Comparison of ENCODE assay signal across 1 cellular context in the genomic region with DNA sequence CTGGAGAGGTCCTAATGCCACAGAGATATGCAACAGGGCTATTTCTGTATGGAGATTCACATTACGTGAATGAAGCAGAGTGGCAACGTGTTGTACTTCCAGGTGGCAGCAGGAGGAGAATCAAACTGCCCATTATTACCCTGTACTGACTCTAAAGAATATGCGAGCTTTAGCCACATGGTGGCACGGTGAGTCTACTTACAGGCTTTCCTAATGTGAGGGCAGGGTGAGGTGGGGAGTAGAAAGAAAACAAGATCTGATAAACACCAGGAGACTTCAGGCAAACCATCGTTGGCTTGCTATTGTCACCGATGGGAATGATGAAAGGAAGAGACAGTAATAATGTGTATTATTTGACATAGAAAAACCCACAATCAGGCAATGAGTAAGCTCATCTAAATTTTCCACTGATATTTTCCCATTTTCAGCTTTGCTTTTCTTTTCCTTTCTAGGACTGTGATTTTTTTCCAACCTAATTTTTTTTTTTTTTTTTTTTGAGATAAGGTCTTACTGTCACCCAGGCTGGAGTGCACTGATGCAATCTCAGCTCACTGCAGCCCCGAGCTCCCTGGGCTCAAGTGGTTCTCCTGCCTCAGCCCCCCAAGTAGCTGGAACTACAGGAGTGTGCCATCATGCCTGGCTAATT.
TF ChIP-seq lines count a peak whose summit lies in the region.

No MANE protein-coding gene starts in this region.

TF ChIP-seq in HepG2, 621 proteins besides CTCF, POLR2A, EP300 and RAD21 (continued from another document and continues in another):
- TF ChIP-seq, protein P1, sequence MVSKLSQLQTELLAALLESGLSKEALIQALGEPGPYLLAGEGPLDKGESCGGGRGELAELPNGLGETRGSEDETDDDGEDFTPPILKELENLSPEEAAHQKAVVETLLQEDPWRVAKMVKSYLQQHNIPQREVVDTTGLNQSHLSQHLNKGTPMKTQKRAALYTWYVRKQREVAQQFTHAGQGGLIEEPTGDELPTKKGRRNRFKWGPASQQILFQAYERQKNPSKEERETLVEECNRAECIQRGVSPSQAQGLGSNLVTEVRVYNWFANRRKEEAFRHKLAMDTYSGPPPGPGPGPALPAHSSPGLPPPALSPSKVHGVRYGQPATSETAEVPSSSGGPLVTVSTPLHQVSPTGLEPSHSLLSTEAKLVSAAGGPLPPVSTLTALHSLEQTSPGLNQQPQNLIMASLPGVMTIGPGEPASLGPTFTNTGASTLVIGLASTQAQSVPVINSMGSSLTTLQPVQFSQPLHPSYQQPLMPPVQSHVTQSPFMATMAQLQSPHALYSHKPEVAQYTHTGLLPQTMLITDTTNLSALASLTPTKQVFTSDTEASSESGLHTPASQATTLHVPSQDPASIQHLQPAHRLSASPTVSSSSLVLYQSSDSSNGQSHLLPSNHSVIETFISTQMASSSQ (IDR thresholded peaks at IDR 0.05; ENCODE audit: low read depth), result no peak
- TF ChIP-seq, protein P1 (CRISPR knock-in tag; IDR thresholded peaks at IDR 0.05; ENCODE audit: borderline replicate concordance), result no peak
- TF ChIP-seq PRMT3 (CRISPR knock-in tag; IDR thresholded peaks at IDR 0.05; ENCODE audit: borderline replicate concordance, low read depth), result no peak
- TF ChIP-seq, protein P2, sequence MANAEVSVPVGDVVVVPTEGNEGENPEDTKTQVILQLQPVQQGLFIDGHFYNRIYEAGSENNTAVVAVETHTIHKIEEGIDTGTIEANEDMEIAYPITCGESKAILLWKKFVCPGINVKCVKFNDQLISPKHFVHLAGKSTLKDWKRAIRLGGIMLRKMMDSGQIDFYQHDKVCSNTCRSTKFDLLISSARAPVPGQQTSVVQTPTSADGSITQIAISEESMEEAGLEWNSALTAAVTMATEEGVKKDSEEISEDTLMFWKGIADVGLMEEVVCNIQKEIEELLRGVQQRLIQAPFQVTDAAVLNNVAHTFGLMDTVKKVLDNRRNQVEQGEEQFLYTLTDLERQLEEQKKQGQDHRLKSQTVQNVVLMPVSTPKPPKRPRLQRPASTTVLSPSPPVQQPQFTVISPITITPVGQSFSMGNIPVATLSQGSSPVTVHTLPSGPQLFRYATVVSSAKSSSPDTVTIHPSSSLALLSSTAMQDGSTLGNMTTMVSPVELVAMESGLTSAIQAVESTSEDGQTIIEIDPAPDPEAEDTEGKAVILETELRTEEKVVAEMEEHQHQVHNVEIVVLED (CRISPR knock-in tag; IDR thresholded peaks at IDR 0.05; ENCODE audit: borderline replicate concordance), result 0 out of 2 replicates have a peak, but pooled peaks have one; percentile 43
- TF ChIP-seq GFI1 (CRISPR knock-in tag; IDR thresholded peaks at IDR 0.05; ENCODE audit: borderline replicate concordance), result 0 out of 2 replicates have a peak, but pooled peaks have one; percentile 29
- TF ChIP-seq RAD51 (IDR thresholded peaks at IDR 0.05; ENCODE audit: borderline replicate concordance), result no peak
- TF ChIP-seq FOXP1 (IDR thresholded peaks at IDR 0.05), result no peak
- peak; percentile 48; the same call in 1 of the 2 replicates for TF ChIP-seq FOXP1 (CRISPR knock-in tag; IDR thresholded peaks at IDR 0.05)
- TF ChIP-seq, protein P3, sequence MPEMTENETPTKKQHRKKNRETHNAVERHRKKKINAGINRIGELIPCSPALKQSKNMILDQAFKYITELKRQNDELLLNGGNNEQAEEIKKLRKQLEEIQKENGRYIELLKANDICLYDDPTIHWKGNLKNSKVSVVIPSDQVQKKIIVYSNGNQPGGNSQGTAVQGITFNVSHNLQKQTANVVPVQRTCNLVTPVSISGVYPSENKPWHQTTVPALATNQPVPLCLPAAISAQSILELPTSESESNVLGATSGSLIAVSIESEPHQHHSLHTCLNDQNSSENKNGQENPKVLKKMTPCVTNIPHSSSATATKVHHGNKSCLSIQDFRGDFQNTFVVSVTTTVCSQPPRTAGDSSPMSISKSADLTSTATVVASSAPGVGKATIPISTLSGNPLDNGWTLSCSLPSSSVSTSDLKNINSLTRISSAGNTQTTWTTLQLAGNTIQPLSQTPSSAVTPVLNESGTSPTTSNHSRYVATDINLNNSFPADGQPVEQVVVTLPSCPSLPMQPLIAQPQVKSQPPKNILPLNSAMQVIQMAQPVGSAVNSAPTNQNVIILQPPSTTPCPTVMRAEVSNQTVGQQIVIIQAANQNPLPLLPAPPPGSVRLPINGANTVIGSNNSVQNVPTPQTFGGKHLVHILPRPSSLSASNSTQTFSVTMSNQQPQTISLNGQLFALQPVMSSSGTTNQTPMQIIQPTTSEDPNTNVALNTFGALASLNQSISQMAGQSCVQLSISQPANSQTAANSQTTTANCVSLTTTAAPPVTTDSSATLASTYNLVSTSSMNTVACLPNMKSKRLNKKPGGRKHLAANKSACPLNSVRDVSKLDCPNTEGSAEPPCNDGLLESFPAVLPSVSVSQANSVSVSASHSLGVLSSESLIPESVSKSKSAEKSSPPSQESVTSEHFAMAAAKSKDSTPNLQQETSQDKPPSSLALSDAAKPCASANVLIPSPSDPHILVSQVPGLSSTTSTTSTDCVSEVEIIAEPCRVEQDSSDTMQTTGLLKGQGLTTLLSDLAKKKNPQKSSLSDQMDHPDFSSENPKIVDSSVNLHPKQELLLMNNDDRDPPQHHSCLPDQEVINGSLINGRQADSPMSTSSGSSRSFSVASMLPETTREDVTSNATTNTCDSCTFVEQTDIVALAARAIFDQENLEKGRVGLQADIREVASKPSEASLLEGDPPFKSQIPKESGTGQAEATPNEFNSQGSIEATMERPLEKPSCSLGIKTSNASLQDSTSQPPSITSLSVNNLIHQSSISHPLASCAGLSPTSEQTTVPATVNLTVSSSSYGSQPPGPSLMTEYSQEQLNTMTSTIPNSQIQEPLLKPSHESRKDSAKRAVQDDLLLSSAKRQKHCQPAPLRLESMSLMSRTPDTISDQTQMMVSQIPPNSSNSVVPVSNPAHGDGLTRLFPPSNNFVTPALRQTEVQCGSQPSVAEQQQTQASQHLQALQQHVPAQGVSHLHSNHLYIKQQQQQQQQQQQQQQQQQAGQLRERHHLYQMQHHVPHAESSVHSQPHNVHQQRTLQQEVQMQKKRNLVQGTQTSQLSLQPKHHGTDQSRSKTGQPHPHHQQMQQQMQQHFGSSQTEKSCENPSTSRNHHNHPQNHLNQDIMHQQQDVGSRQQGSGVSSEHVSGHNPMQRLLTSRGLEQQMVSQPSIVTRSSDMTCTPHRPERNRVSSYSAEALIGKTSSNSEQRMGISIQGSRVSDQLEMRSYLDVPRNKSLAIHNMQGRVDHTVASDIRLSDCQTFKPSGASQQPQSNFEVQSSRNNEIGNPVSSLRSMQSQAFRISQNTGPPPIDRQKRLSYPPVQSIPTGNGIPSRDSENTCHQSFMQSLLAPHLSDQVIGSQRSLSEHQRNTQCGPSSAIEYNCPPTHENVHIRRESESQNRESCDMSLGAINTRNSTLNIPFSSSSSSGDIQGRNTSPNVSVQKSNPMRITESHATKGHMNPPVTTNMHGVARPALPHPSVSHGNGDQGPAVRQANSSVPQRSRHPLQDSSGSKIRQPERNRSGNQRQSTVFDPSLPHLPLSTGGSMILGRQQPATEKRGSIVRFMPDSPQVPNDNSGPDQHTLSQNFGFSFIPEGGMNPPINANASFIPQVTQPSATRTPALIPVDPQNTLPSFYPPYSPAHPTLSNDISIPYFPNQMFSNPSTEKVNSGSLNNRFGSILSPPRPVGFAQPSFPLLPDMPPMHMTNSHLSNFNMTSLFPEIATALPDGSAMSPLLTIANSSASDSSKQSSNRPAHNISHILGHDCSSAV (CRISPR knock-in tag; IDR thresholded peaks at IDR 0.05; ENCODE audit: borderline replicate concordance), result no peak
- TF ChIP-seq TAF15 (IDR thresholded peaks at IDR 0.05; ENCODE audit: low read depth, low read length, poor library complexity, severe bottlenecking), result no peak
- TF ChIP-seq GATAD1 (CRISPR knock-in tag; IDR thresholded peaks at IDR 0.05), result no peak
- TF ChIP-seq NRL (CRISPR knock-in tag; IDR thresholded peaks at IDR 0.05; ENCODE audit: borderline replicate concordance), result no peak
- TF ChIP-seq FOXK1 (CRISPR knock-in tag; IDR thresholded peaks at IDR 0.05; ENCODE audit: borderline replicate concordance, low read depth), result peak; percentile 65
- no peak for TF ChIP-seq ZFP41 (CRISPR knock-in tag; IDR thresholded peaks at IDR 0.05; ENCODE audit: borderline replicate concordance)
- TF ChIP-seq KDM6A (CRISPR knock-in tag; IDR thresholded peaks at IDR 0.05; ENCODE audit: low read depth), result no peak
- peak; percentile 71 for TF ChIP-seq GATAD2A (CRISPR knock-in tag; IDR thresholded peaks at IDR 0.05)
- TF ChIP-seq KMT2B (CRISPR knock-in tag; IDR thresholded peaks at IDR 0.05), result peak; percentile 44; the same call in 1 of the 2 replicates
- TF ChIP-seq TEAD3 (CRISPR knock-in tag; optimal IDR thresholded peaks at IDR 0.05; ENCODE audit: borderline replicate concordance), result peak; percentile 61
- TF ChIP-seq SRSF9 (IDR thresholded peaks at IDR 0.05; ENCODE audit: borderline replicate concordance, insufficient read depth, low read depth, low read length, poor library complexity, severe bottlenecking), result no peak
- TF ChIP-seq, protein P4, sequence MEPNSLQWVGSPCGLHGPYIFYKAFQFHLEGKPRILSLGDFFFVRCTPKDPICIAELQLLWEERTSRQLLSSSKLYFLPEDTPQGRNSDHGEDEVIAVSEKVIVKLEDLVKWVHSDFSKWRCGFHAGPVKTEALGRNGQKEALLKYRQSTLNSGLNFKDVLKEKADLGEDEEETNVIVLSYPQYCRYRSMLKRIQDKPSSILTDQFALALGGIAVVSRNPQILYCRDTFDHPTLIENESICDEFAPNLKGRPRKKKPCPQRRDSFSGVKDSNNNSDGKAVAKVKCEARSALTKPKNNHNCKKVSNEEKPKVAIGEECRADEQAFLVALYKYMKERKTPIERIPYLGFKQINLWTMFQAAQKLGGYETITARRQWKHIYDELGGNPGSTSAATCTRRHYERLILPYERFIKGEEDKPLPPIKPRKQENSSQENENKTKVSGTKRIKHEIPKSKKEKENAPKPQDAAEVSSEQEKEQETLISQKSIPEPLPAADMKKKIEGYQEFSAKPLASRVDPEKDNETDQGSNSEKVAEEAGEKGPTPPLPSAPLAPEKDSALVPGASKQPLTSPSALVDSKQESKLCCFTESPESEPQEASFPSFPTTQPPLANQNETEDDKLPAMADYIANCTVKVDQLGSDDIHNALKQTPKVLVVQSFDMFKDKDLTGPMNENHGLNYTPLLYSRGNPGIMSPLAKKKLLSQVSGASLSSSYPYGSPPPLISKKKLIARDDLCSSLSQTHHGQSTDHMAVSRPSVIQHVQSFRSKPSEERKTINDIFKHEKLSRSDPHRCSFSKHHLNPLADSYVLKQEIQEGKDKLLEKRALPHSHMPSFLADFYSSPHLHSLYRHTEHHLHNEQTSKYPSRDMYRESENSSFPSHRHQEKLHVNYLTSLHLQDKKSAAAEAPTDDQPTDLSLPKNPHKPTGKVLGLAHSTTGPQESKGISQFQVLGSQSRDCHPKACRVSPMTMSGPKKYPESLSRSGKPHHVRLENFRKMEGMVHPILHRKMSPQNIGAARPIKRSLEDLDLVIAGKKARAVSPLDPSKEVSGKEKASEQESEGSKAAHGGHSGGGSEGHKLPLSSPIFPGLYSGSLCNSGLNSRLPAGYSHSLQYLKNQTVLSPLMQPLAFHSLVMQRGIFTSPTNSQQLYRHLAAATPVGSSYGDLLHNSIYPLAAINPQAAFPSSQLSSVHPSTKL (CRISPR knock-in tag; IDR thresholded peaks at IDR 0.05), result peak; percentile 62
- TF ChIP-seq, protein P5, sequence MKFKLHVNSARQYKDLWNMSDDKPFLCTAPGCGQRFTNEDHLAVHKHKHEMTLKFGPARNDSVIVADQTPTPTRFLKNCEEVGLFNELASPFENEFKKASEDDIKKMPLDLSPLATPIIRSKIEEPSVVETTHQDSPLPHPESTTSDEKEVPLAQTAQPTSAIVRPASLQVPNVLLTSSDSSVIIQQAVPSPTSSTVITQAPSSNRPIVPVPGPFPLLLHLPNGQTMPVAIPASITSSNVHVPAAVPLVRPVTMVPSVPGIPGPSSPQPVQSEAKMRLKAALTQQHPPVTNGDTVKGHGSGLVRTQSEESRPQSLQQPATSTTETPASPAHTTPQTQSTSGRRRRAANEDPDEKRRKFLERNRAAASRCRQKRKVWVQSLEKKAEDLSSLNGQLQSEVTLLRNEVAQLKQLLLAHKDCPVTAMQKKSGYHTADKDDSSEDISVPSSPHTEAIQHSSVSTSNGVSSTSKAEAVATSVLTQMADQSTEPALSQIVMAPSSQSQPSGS (CRISPR knock-in tag; IDR thresholded peaks at IDR 0.05), result 0 out of 2 replicates have a peak, but pooled peaks have one; percentile 17
- no peak for TF ChIP-seq ZNF776 (CRISPR knock-in tag; IDR thresholded peaks at IDR 0.05)
- TF ChIP-seq SRY (CRISPR knock-in tag; IDR thresholded peaks at IDR 0.05), result no peak
- 0 out of 2 replicates have a peak, but pooled peaks have one; percentile 20 for TF ChIP-seq ZNF652 (CRISPR knock-in tag; IDR thresholded peaks at IDR 0.05; ENCODE audit: borderline replicate concordance, low read depth)
- TF ChIP-seq XRCC5 (optimal IDR thresholded peaks at IDR 0.05; ENCODE audit: low read length), result peak; percentile 55
- no peak for TF ChIP-seq PLRG1 (conservative IDR thresholded peaks at IDR 0.05)
- TF ChIP-seq, protein P6, sequence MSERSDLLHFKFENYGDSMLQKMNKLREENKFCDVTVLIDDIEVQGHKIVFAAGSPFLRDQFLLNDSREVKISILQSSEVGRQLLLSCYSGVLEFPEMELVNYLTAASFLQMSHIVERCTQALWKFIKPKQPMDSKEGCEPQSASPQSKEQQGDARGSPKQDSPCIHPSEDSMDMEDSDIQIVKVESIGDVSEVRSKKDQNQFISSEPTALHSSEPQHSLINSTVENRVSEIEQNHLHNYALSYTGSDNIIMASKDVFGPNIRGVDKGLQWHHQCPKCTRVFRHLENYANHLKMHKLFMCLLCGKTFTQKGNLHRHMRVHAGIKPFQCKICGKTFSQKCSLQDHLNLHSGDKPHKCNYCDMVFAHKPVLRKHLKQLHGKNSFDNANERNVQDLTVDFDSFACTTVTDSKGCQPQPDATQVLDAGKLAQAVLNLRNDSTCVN (CRISPR knock-in tag; IDR thresholded peaks at IDR 0.05; ENCODE audit: borderline replicate concordance), result no peak
- no peak for TF ChIP-seq RELA (CRISPR knock-in tag; IDR thresholded peaks at IDR 0.05)
- TF ChIP-seq, protein P7, sequence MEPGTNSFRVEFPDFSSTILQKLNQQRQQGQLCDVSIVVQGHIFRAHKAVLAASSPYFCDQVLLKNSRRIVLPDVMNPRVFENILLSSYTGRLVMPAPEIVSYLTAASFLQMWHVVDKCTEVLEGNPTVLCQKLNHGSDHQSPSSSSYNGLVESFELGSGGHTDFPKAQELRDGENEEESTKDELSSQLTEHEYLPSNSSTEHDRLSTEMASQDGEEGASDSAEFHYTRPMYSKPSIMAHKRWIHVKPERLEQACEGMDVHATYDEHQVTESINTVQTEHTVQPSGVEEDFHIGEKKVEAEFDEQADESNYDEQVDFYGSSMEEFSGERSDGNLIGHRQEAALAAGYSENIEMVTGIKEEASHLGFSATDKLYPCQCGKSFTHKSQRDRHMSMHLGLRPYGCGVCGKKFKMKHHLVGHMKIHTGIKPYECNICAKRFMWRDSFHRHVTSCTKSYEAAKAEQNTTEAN (CRISPR knock-in tag; conservative IDR thresholded peaks at IDR 0.05), result no peak
- TF ChIP-seq BCL6 (CRISPR knock-in tag; IDR thresholded peaks at IDR 0.05), result 0 out of 2 replicates have a peak, but pooled peaks have one; percentile 10
